In genomic region chr17:34961093-34961911, GRCh38 we compare ENCODE assay signal across 8 cellular contexts. TPM values are rescaled to one million over a fixed set of nuclear protein-coding genes. Genes with fewer than 3 reads are reported as not detected.
DNase-seq lines count a peak whose midpoint lies in the region; TF ChIP-seq lines count a peak whose summit lies in the region.

Gene CCT6B (minus strand): TSS chr17:34961460. CDS start chr17:34961393, 67 bp downstream.
Gene ZNF830 (plus strand): TSS chr17:34961540. CDS start chr17:34961567, 27 bp downstream.

- peaks cover 43% of the 10 kb centered on the region for H3K27me3 Mint-ChIP-seq in nephron progenitor cell (ENCODE audit: low read depth, poor library complexity)
- peaks cover 8% of the 10 kb centered on the region for H3K27me3 Mint-ChIP-seq in stimulated activated naive CD8-positive, alpha-beta T cell treated with anti-CD3 and anti-CD28 coated beads, Interleukin-15, Interleukin-2, amounts not matched to agents 100 ng/mL and 50 ng/mL, for 24 hours

- DNase-seq in ELR (ENCODE audit: low read depth) (peak; percentile 97), H7 (peak; percentile 93), M059J (ENCODE audit: low read depth) (peak; percentile 93), activated gamma-delta T cell (lab: John Stamatoyannopoulos, UW) (peak; percentile 51), fibroblast of villous mesenchyme (ENCODE audit: low read depth) (peak; percentile 96), nephron progenitor cell (peak; percentile 87)

- peaks cover 24% of the 10 kb centered on the region for H3K4me1 Mint-ChIP-seq in nephron progenitor cell
- H3K4me1 Mint-ChIP-seq in stimulated activated naive CD8-positive, alpha-beta T cell treated with anti-CD3 and anti-CD28 coated beads, Interleukin-15, Interleukin-2, amounts not matched to agents 100 ng/mL and 50 ng/mL, for 24 hours (ENCODE audit: low read depth), result peaks cover 35% of the 10 kb centered on the region

- H3K27ac Mint-ChIP-seq in nephron progenitor cell, result peak within 1 kb of the TSS; percentile 100
- peak within 1 kb of the TSS; percentile 100 for H3K27ac Mint-ChIP-seq in stimulated activated naive CD8-positive, alpha-beta T cell treated with anti-CD3 and anti-CD28 coated beads, Interleukin-15, Interleukin-2, amounts not matched to agents 100 ng/mL and 50 ng/mL, for 24 hours

- peak; percentile 92 for TF ChIP-seq POLR2A in Raji (IDR thresholded peaks at IDR 0.05; ENCODE audit: insufficient read depth, low read depth, low read length)

- H3K36me3 Mint-ChIP-seq in nephron progenitor cell (ENCODE audit: low read depth), result peaks cover 13% of the 10 kb centered on the region
- peaks cover 41% of the 10 kb centered on the region for H3K36me3 Mint-ChIP-seq in stimulated activated naive CD8-positive, alpha-beta T cell treated with anti-CD3 and anti-CD28 coated beads, Interleukin-15, Interleukin-2, amounts not matched to agents 100 ng/mL and 50 ng/mL, for 24 hours (ENCODE audit: low read depth)

- H3K27me3 ChIP-seq in H7 (ENCODE audit: control insufficient read depth, insufficient read depth, low read length), result peaks cover 4% of the 10 kb centered on the region; the same call in 1 of the 2 replicates

- H3K9me3 Mint-ChIP-seq in nephron progenitor cell, result no peaks in the 10 kb centered on the region
- H3K9me3 Mint-ChIP-seq in stimulated activated naive CD8-positive, alpha-beta T cell treated with anti-CD3 and anti-CD28 coated beads, Interleukin-15, Interleukin-2, amounts not matched to agents 100 ng/mL and 50 ng/mL, for 24 hours, result peaks cover 5% of the 10 kb centered on the region

- H3K36me3 ChIP-seq in H7 (replicated peaks; ENCODE audit: control insufficient read depth, insufficient read depth, low read length), result peaks cover 10% of the 10 kb centered on the region

- peak within 1 kb of the TSS; percentile 100 for H3K4me3 Mint-ChIP-seq in nephron progenitor cell
- peak within 1 kb of the TSS; percentile 100 for H3K4me3 Mint-ChIP-seq in stimulated activated naive CD8-positive, alpha-beta T cell treated with anti-CD3 and anti-CD28 coated beads, Interleukin-15, Interleukin-2, amounts not matched to agents 100 ng/mL and 50 ng/mL, for 24 hours

- TF ChIP-seq CTCF in fibroblast of villous mesenchyme (IDR thresholded peaks at IDR 0.05; ENCODE audit: insufficient read depth, low read depth, low read length), result no peak
- no peak for TF ChIP-seq CTCF in nephron progenitor cell (IDR thresholded peaks at IDR 0.05)

- H3K4me3 ChIP-seq in H7 (ENCODE audit: insufficient read depth, low read depth, low read length) (peak within 1 kb of the TSS; percentile 71), fibroblast of villous mesenchyme (ENCODE audit: low read depth, low read length) (peak within 1 kb of the TSS; percentile 96)

RNA-seq across cellular contexts. Expression of gene CCT6B, which starts in this region (rescaled TPM):
- 0.48 and 2.3 TPM in 2 replicates for total RNA-seq in H7 (2014; rRNA removed; shearing (Covaris generic))
- 1.0 and 1.1 TPM in 2 replicates for total RNA-seq in M059J (2014; rRNA removed; shearing (Covaris generic))
- 1.3 and 2.3 TPM in 2 replicates for total RNA-seq in fibroblast of villous mesenchyme

RNA-seq across cellular contexts. Expression of gene ZNF830, which starts in this region (rescaled TPM):
- total RNA-seq in H7 (2014; rRNA removed; shearing (Covaris generic)), result 8.5 and 10.9 TPM in 2 replicates
- total RNA-seq in M059J (2014; rRNA removed; shearing (Covaris generic)), result 10.5 and 12.3 TPM in 2 replicates
- 11.6 and 13.0 TPM in 2 replicates for total RNA-seq in fibroblast of villous mesenchyme

Comparison
In these comparisons a context has a peak if more than half of its experiments do, and no peak if none do; other contexts are left out.
1. Peak in every context shown above with its lines: DNase-seq and H3K4me3 ChIP-seq.